15 cellular contexts compared by ENCODE assay signal in the genomic region with DNA sequence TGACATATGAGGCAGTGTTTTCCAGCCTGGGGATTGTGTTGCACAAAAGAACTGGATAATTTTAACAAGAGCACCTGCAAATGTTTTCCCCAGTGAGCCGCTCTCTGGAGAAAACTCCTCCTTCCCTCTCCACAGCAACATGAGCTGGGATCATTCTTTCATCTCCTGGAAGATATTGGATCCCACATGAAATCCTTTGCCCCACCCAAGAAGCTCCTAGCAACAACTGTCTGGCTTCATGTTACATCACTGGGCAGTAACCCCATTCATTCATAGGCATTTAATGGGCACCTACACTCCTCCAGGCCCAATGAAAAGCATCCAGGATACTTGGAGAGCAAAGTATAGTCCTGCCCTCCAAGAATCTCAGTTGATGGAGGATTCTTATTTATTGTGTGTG.
"Had no signal": no experiment of that assay in that cellular context is flagged by ENCODE, and none has a peak within 500 bp of the region (broad histone marks: within the 10 kb centered on the region; RNA-seq: fewer than 3 reads in every experiment).

No MANE protein-coding gene starts in this region.

- H3K27ac ChIP-seq: epithelial cell of prostate, right atrium auricular region, thyroid gland, uterus had no signal

- H3K36me3 ChIP-seq: right atrium auricular region, thyroid gland, uterus had no signal

- H3K4me3 ChIP-seq: lung, right atrium auricular region, smooth muscle cell, thyroid gland, uterus had no signal

- ATAC-seq: activated CD4-positive, CD25-positive, alpha-beta regulatory T cell treated with anti-CD3 and anti-CD28 coated beads, Interleukin-2, amount 50 U/mL, for 24 hours; activated CD8-positive, alpha-beta memory T cell treated with anti-CD3 and anti-CD28 coated beads, Interleukin-2, amount 10 ng/mL, durations not matched to agents 7 days and 5 days; effector memory CD8-positive, alpha-beta T cell; naive thymus-derived CD4-positive, alpha-beta T cell had no signal

- DNase-seq: activated CD4-positive, alpha-beta T cell treated with anti-CD3 and anti-CD28 coated beads, Interleukin-2, amount 50 U/mL, for 4 hours; activated CD8-positive, alpha-beta memory T cell treated with anti-CD3 and anti-CD28 coated beads, Interleukin-2, amount 10 ng/mL, durations not matched to agents 7 days and 5 days; activated effector memory CD4-positive, alpha-beta T cell treated with Interleukin-2 at 50 U/mL for 16 hours; activated T-cell treated with anti-CD3 and anti-CD28 coated beads, Interleukin-2, amount 50 U/mL, for 24 hours; central memory CD4-positive, alpha-beta T cell; effector memory CD8-positive, alpha-beta T cell; hippocampal formation; naive thymus-derived CD4-positive, alpha-beta T cell; thyroid gland; uterus had no signal

- H3K27me3 ChIP-seq: right atrium auricular region, thyroid gland, uterus had no signal

- H3K9me3 ChIP-seq: right atrium auricular region, thyroid gland, uterus had no signal

- H3K4me2 ChIP-seq: smooth muscle cell had no signal

- H3K4me1 ChIP-seq: right atrium auricular region, thyroid gland, uterus had no signal
